24 cellular contexts compared by ENCODE assay signal in genomic region chr6:157200117-157200516, GRCh38.
"Had no signal": no experiment of that assay in that cellular context is flagged by ENCODE, and none has a peak within 500 bp of the region (broad histone marks: within the 10 kb centered on the region; RNA-seq: fewer than 3 reads in every experiment).

No MANE protein-coding gene starts in this region.

- H3K27me3 ChIP-seq: ascending aorta, brain microvascular endothelial cell, dorsolateral prefrontal cortex had no signal

- H3K9me3 ChIP-seq: ascending aorta had no signal

- FAIRE-seq: bronchial epithelial cell, frontal cortex had no signal

- H3K4me3 ChIP-seq: coronary artery, dorsolateral prefrontal cortex had no signal

- DNase-seq: activated CD4-positive, alpha-beta memory T cell treated with anti-CD3 and anti-CD28 coated beads for 36 hours; activated CD4-positive, alpha-beta T cell treated with anti-CD3 and anti-CD28 coated beads for 36 hours; activated CD4-positive, alpha-beta T cell treated with anti-CD3 and anti-CD28 coated beads, Interleukin-2, amount 10 ng/mL, durations not matched to agents 24 days and 14 days; activated CD4-positive, CD25-positive, alpha-beta regulatory T cell; activated CD4-positive, CD25-positive, alpha-beta regulatory T cell treated with anti-CD3 and anti-CD28 coated beads, Interleukin-2, amount 50 U/mL, for 72 hours; activated CD8-positive, alpha-beta memory T cell treated with anti-CD3 and anti-CD28 coated beads for 24 hours; activated effector memory CD4-positive, alpha-beta T cell treated with anti-CD3 and anti-CD28 coated beads, Interleukin-2, amount 50 U/mL, for 16 hours; activated naive CD4-positive, alpha-beta T cell treated with anti-CD3 and anti-CD28 coated beads, Interleukin-2, amount 10 ng/mL, durations not matched to agents 7 days and 5 days; activated naive CD8-positive, alpha-beta T cell treated with anti-CD3 and anti-CD28 coated beads, Interleukin-2, amount 10 ng/mL, durations not matched to agents 7 days and 5 days; activated T-cell treated with anti-CD3 and anti-CD28 coated beads, Interleukin-2, amount 50 U/mL, for 48 hours; brain microvascular endothelial cell; effector memory CD4-positive, alpha-beta T cell; endodermal cell; foreskin fibroblast; T-helper 1 cell; T-helper 17 cell; T1000 had no signal

- ATAC-seq: activated CD4-positive, alpha-beta T cell treated with anti-CD3 and anti-CD28 coated beads for 36 hours; activated naive CD4-positive, alpha-beta T cell treated with anti-CD3 and anti-CD28 coated beads, Interleukin-2, amount 50 U/mL, for 72 hours; esophagus mucosa; T-helper 17 cell had no signal

- H3K27ac ChIP-seq: brain microvascular endothelial cell had no signal
